Comparison of ENCODE assay signal across 21 cellular contexts in the genomic region with DNA sequence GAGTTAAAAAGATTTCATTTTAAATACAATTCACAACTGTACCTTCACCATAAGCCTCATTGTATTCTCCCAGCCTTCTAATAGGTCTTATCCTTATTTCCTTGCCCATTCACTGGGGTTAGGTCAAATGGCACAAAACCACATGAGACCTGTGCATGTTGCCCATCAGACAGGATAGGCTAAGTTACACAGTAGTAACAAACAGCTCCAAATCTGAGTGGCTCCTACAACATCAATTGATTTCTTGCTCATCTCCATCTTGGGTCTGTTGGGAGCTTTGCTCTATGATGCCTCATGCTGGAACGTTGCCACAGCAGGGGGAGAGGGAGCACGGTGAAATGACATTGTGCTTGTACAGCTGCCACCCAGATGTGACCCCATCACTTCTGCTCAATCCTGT.
"Had no signal": no experiment of that assay in that cellular context is flagged by ENCODE, and none has a peak within 500 bp of the region (broad histone marks: within the 10 kb centered on the region; RNA-seq: fewer than 3 reads in every experiment).

No MANE protein-coding gene starts in this region.

- H3K27me3 Mint-ChIP-seq: activated CD4-positive, alpha-beta T cell treated with anti-CD3 and anti-CD28 coated beads, Interleukin-2, amount 10 ng/mL, durations not matched to agents 7 days and 5 days; activated naive CD8-positive, alpha-beta T cell; brain; naive thymus-derived CD8-positive, alpha-beta T cell had no signal

- H3K27ac Mint-ChIP-seq: activated CD4-positive, alpha-beta T cell treated with anti-CD3 and anti-CD28 coated beads, Interleukin-2, amount 10 ng/mL, durations not matched to agents 7 days and 5 days; activated naive CD8-positive, alpha-beta T cell; brain; naive thymus-derived CD8-positive, alpha-beta T cell had no signal

- H3K9me3 Mint-ChIP-seq: activated CD4-positive, alpha-beta T cell treated with anti-CD3 and anti-CD28 coated beads, Interleukin-2, amount 10 ng/mL, durations not matched to agents 7 days and 5 days had no signal

- H3K36me3 ChIP-seq: ovary had no signal

- ATAC-seq: naive thymus-derived CD8-positive, alpha-beta T cell; right cardiac atrium had no signal

- H3K4me1 Mint-ChIP-seq: activated CD4-positive, alpha-beta T cell treated with anti-CD3 and anti-CD28 coated beads, Interleukin-2, amount 10 ng/mL, durations not matched to agents 7 days and 5 days; brain had no signal

- H3K9me3 ChIP-seq: ovary, psoas muscle, stomach, vagina had no signal

- DNase-seq: activated CD4-positive, alpha-beta T cell treated with anti-CD3 and anti-CD28 coated beads, Interleukin-2, amount 10 ng/mL, durations not matched to agents 7 days and 5 days; activated CD8-positive, alpha-beta memory T cell treated with anti-CD3 and anti-CD28 coated beads for 24 hours; activated CD8-positive, alpha-beta memory T cell treated with anti-CD3 and anti-CD28 coated beads, Interleukin-2, amount 50 U/mL, for 48 hours; activated gamma-delta T cell; anterior cingulate cortex; caudate nucleus; foreskin melanocyte; glutamatergic neuron; hippocampal formation; left cardiac atrium; naive thymus-derived CD8-positive, alpha-beta T cell; ovary; psoas muscle; right cardiac atrium; stomach; trophoblast cell had no signal

- H3K27me3 ChIP-seq: ovary, stomach, vagina had no signal

- H3K4me3 Mint-ChIP-seq: activated CD4-positive, alpha-beta T cell treated with anti-CD3 and anti-CD28 coated beads, Interleukin-2, amount 10 ng/mL, durations not matched to agents 7 days and 5 days; activated naive CD8-positive, alpha-beta T cell; brain; naive thymus-derived CD8-positive, alpha-beta T cell had no signal

- FAIRE-seq: islet of Langerhans had no signal

- H3K4me3 ChIP-seq: ovary, psoas muscle, skin epidermis, stomach, vagina had no signal

- H3K27ac ChIP-seq: ovary, psoas muscle, skin epidermis, stomach, vagina had no signal
